11 cellular contexts compared by ENCODE assay signal in the genomic region with DNA sequence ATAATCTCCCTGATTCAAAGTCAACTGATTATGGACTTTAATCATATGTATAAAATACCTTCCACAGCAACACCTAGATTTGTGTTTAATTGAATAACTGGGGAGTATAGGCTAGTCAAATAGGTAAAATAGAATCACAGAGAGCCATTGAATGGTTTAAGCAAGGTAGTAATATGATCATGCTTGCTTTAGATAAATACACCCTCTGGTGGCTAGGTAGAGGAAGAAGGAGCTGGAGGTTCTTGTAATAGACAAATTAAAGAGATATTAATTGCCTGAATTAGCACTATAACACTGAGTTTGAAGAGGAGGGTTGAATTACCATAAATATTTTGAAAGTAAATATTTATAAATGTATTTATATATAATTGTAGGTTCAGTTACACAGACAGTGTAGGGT. TPM values are rescaled to one million over a fixed set of nuclear protein-coding genes. Genes with fewer than 3 reads are reported as not detected.
DNase-seq lines count a peak whose midpoint lies in the region; ATAC-seq, FAIRE-seq and TF ChIP-seq lines count a peak whose summit lies in the region.
"Had no signal": no experiment of that assay in that cellular context is flagged by ENCODE, and none has a peak within 500 bp of the region (broad histone marks: within the 10 kb centered on the region; RNA-seq: fewer than 3 reads in every experiment).

No MANE protein-coding gene starts in this region.

- DNase-seq in HFF-Myc (ENCODE audit: extremely low read depth, low read depth): no peak
- peak; percentile 19 for DNase-seq in NCI-H526 treated with DMSO at 0.1 percent for 48 hours (lab: John Stamatoyannopoulos, UW)
- peak; percentile 49 for DNase-seq in endothelial cell of umbilical vein (ENCODE audit: low read depth, low spot score)
- no peak for DNase-seq in osteoblast (ENCODE audit: insufficient read length, low spot score, missing footprints)
- DNase-seq in globus pallidus (ENCODE audit: low spot score): no peak
- no peak for DNase-seq in coronary artery (ENCODE audit: low spot score)
- no peak for DNase-seq in AG08396 (ENCODE audit: low spot score)
- DNase-seq: amygdala; naive B cell; stimulated activated naive CD4-positive, alpha-beta T cell had no signal

- no peaks in the 10 kb centered on the region for H3K9me1 ChIP-seq in endothelial cell of umbilical vein (replicated peaks; ENCODE audit: control insufficient read depth, extremely low read depth, insufficient read depth, low read length)

- no peak for FAIRE-seq in endothelial cell of umbilical vein (lab: Jason Lieb, UNC)

- H3K36me3 ChIP-seq in endothelial cell of umbilical vein (ENCODE audit: control insufficient read depth in 2 of 2, extremely low read depth in 1 of 2, insufficient read depth in 2 of 2, low read length in 2 of 2): no peaks in the 10 kb centered on the region
- no peaks in the 10 kb centered on the region for H3K36me3 ChIP-seq in osteoblast (ENCODE audit: insufficient read depth, low read length)

- intact Hi-C loops in endothelial cell of umbilical vein (cut with micrococcal nuclease): loop anchor here (1.0 to 5.0 kb wide), 3 partner anchors 102 to 244 kb away; no protein-coding TSS in a partner anchor

- TF ChIP-seq POLR2A in endothelial cell of umbilical vein (IDR thresholded peaks at IDR 0.05; ENCODE audit: low read depth, low read length): no peak

- no peak for ATAC-seq in HG03025 (IDR thresholded peaks at IDR 0.05; ENCODE audit: low FRiP score, unreplicated experiment)

- POLR2A ChIA-PET in endothelial cell of umbilical vein (lab: Charles Lee): no interaction called here

- no peaks in the 10 kb centered on the region for H3K9me3 ChIP-seq in endothelial cell of umbilical vein (replicated peaks; ENCODE audit: control insufficient read depth, insufficient read depth, low read length)
- H3K9me3 ChIP-seq in osteoblast (ENCODE audit: low read depth, low read length): no peaks in the 10 kb centered on the region

- H3K9ac ChIP-seq in endothelial cell of umbilical vein (replicated peaks; ENCODE audit: extremely low read depth, insufficient read depth, low read length): no peak overlapping the region

- H4K20me1 ChIP-seq in endothelial cell of umbilical vein (replicated peaks; ENCODE audit: control insufficient read depth, extremely low read depth, insufficient read depth, low read length) (no peaks in the 10 kb centered on the region), osteoblast (ENCODE audit: insufficient read depth, low read length) (no peaks in the 10 kb centered on the region)

- CTCF ChIA-PET in endothelial cell of umbilical vein (lab: Charles Lee): interaction anchor here (0.5 to 5.3 kb wide), 37 partner anchors 9 to 796 kb away, joined by 3 to 147 read pairs (median 6); partner anchors contain the start of gene DIRAS3

- peak; percentile 25 for TF ChIP-seq CTCF in HFF-Myc (IDR thresholded peaks at IDR 0.05; ENCODE audit: low read depth, low read length, missing control alignments)
- peak; percentile 10 to 30 for TF ChIP-seq CTCF in endothelial cell of umbilical vein (IDR thresholded peaks at IDR 0.05; ENCODE audit: extremely low read depth in 1 of 2, insufficient read depth in 1 of 2, low read depth in 1 of 2, low read length in 2 of 2)
- TF ChIP-seq CTCF in osteoblast (IDR thresholded peaks at IDR 0.05; ENCODE audit: extremely low read depth, low read depth, low read length): peak; percentile 51
- no peak for TF ChIP-seq CTCF in coronary artery (IDR thresholded peaks at IDR 0.05)

- H2AFZ ChIP-seq in endothelial cell of umbilical vein (ENCODE audit: low read depth, low read length) (no peak overlapping the region), osteoblast (ENCODE audit: low read length) (no peak overlapping the region)

- peaks cover 12% of the 10 kb centered on the region for H3K4me1 ChIP-seq in endothelial cell of umbilical vein (ENCODE audit: control insufficient read depth, extremely low read depth, insufficient read depth, low read length)
- H3K4me1 ChIP-seq in osteoblast (ENCODE audit: insufficient read depth, low read length): no peaks in the 10 kb centered on the region

- H3K27me3 ChIP-seq in endothelial cell of umbilical vein (ENCODE audit: control insufficient read depth in 2 of 2, insufficient read depth in 2 of 2, low read length in 2 of 2): no peaks in the 10 kb centered on the region
- H3K27me3 ChIP-seq in osteoblast (ENCODE audit: insufficient read depth, low read length): no peaks in the 10 kb centered on the region

- BruUV-seq in endothelial cell of umbilical vein (replicated peaks; lab: Mats Ljungman, UMichigan): no TSS peak

- dilution Hi-C loops in endothelial cell of umbilical vein (cut with MboI; ENCODE audit: extremely low pct_ligation_motif_present, low sequenced_read_pairs): no loop called here

- no peak overlapping the region for H3K4me3 ChIP-seq in HFF-Myc (replicated peaks; ENCODE audit: low read depth, low read length)
- no peak overlapping the region for H3K4me3 ChIP-seq in endothelial cell of umbilical vein (replicated peaks in 1 of 3; ENCODE audit: insufficient read depth in 1 of 3, low read depth in 1 of 3, low read length in 3 of 3)
- no peak overlapping the region for H3K4me3 ChIP-seq in osteoblast (ENCODE audit: insufficient read depth, low read length)
- no peak overlapping the region for H3K4me3 ChIP-seq in coronary artery

- H3K79me2 ChIP-seq in endothelial cell of umbilical vein (ENCODE audit: control insufficient read depth, insufficient read depth, low read length) (no peaks in the 10 kb centered on the region), osteoblast (ENCODE audit: insufficient read depth, low read length) (no peaks in the 10 kb centered on the region)

- H3K27ac ChIP-seq in endothelial cell of umbilical vein (ENCODE audit: insufficient read depth, low read depth, low read length) (no peak overlapping the region), osteoblast (ENCODE audit: low read depth, low read length) (no peak overlapping the region), coronary artery (no peak overlapping the region)

- H3K4me2 ChIP-seq in endothelial cell of umbilical vein (ENCODE audit: insufficient read depth, low read length): peak overlapping the region; percentile 32
- no peak overlapping the region for H3K4me2 ChIP-seq in osteoblast (ENCODE audit: insufficient read depth, low read length)

TF ChIP-seq in endothelial cell of umbilical vein, 7 proteins besides CTCF, POLR2A, EP300 and RAD21:
- TF ChIP-seq POLR2AphosphoS5 (IDR thresholded peaks at IDR 0.05; ENCODE audit: insufficient read depth, low read depth, low read length): no peak
- no peak for TF ChIP-seq JUN (IDR thresholded peaks at IDR 0.05; ENCODE audit: borderline replicate concordance, insufficient read depth, insufficient read length, low read depth)
- TF ChIP-seq, protein P1, sequence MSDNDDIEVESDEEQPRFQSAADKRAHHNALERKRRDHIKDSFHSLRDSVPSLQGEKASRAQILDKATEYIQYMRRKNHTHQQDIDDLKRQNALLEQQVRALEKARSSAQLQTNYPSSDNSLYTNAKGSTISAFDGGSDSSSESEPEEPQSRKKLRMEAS (IDR thresholded peaks at IDR 0.05; ENCODE audit: insufficient read depth, insufficient read length): no peak

RNA-seq across cellular contexts. Expression of gene DIRAS3, which starts 40.3 kb away (rescaled TPM):
- 1.0 and 1.2 TPM in 2 replicates for total RNA-seq in endothelial cell of umbilical vein
- polyA plus RNA-seq in endothelial cell of umbilical vein: 6.7 and 7.6 TPM in 2 replicates
- 7.3 and 8.1 TPM in 2 replicates for polyA plus RNA-seq in endothelial cell of umbilical vein (2011; cell fraction: cytosol; rRNA removed)
- polyA plus RNA-seq in endothelial cell of umbilical vein (2011; cell fraction: nucleus; rRNA removed): 9.2 and 10.4 TPM in 2 replicates
- polyA plus RNA-seq in endothelial cell of umbilical vein (2012): 1.7 and 4.6 TPM in 2 replicates
- 7.2 and 10.0 TPM in 2 replicates for polyA minus RNA-seq in endothelial cell of umbilical vein
- not detected for polyA minus RNA-seq in endothelial cell of umbilical vein (2011; cell fraction: cytosol; rRNA and poly(A)+ RNA removed)
- polyA minus RNA-seq in endothelial cell of umbilical vein (2011; cell fraction: nucleus; rRNA and poly(A)+ RNA removed): 2.1 and 2.9 TPM in 2 replicates
- 2.1 and 4.0 TPM in 2 replicates for total RNA-seq in osteoblast

Comparison
In these comparisons a context has a peak if more than half of its experiments do, and no peak if none do; other contexts are left out.
1. DNase-seq: peak in NCI-H526 treated with DMSO at 0.1 percent for 48 hours (single experiment) and endothelial cell of umbilical vein (single experiment); none in HFF-Myc (single experiment), osteoblast (single experiment), globus pallidus (single experiment), coronary artery (single experiment) and AG08396 (single experiment).